ENCODE assay signal across 1 cellular context in genomic region chr6:52577022-52577777, GRCh38.
TF ChIP-seq lines count a peak whose summit lies in the region.

Gene TRAM2 (minus strand): TSS chr6:52577060. CDS start chr6:52576915, 145 bp downstream.

TF ChIP-seq in HepG2, 621 proteins besides CTCF, POLR2A, EP300 and RAD21 (continued from another document and continues in another):
- TF ChIP-seq RERE (CRISPR knock-in tag; IDR thresholded peaks at IDR 0.05; ENCODE audit: low read depth) (no peak; the same call in 1 of the 2 replicates), ZNF772 (CRISPR knock-in tag; IDR thresholded peaks at IDR 0.05) (peak; percentile 90; the same call in 1 of the 2 replicates), HDAC1 (CRISPR knock-in tag; IDR thresholded peaks at IDR 0.05) (peak; percentile 71), ZSCAN30 (CRISPR knock-in tag; IDR thresholded peaks at IDR 0.05) (no peak), ZNF644 (CRISPR knock-in tag; IDR thresholded peaks at IDR 0.05; ENCODE audit: low read depth) (no peak), ZNF883 (CRISPR knock-in tag; IDR thresholded peaks at IDR 0.05; ENCODE audit: not compliant biosample characterization) (peak; percentile 78), PATZ1 (CRISPR knock-in tag; IDR thresholded peaks at IDR 0.05) (peak; percentile 69), KLF13 (CRISPR knock-in tag; IDR thresholded peaks at IDR 0.05) (peak; percentile 64; the same call in 1 of the 2 replicates), ZNF850 (CRISPR knock-in tag; conservative IDR thresholded peaks at IDR 0.05) (peak; percentile 68; the same call in 1 of the 2 replicates), JUND (CRISPR knock-in tag; IDR thresholded peaks at IDR 0.05) (0 out of 2 replicates have a peak, but pooled peaks have one; percentile 22), HIC2 (CRISPR knock-in tag; IDR thresholded peaks at IDR 0.05; ENCODE audit: low read depth) (no peak), HDAC2 (CRISPR knock-in tag; IDR thresholded peaks at IDR 0.05) (no peak; the same call in none of the 2 replicates), IKZF4 (CRISPR knock-in tag; IDR thresholded peaks at IDR 0.05; ENCODE audit: borderline replicate concordance, low read depth, not compliant biosample characterization) (peak; percentile 51), HOXA5 (CRISPR knock-in tag; IDR thresholded peaks at IDR 0.05) (peak; percentile 66; the same call in 1 of the 2 replicates), ZBTB7A (CRISPR knock-in tag; IDR thresholded peaks at IDR 0.05) (peak; percentile 26), ATF4 (CRISPR knock-in tag; IDR thresholded peaks at IDR 0.05) (peak in 1 of 2 experiments; percentile 48; a peak in 1 of 4 replicates), MLLT10 (CRISPR knock-in tag; IDR thresholded peaks at IDR 0.05) (no peak), ZFP91 (CRISPR knock-in tag; IDR thresholded peaks at IDR 0.05; ENCODE audit: borderline replicate concordance) (peak; percentile 69; the same call in 1 of the 2 replicates), ZFP37 (CRISPR knock-in tag; IDR thresholded peaks at IDR 0.05; ENCODE audit: borderline replicate concordance) (no peak), FOXO1 (CRISPR knock-in tag; IDR thresholded peaks at IDR 0.05) (peak; percentile 76; the same call in 1 of the 2 replicates), NR1H2 (CRISPR knock-in tag; IDR thresholded peaks at IDR 0.05; ENCODE audit: borderline replicate concordance, low read depth) (peak; percentile 75; the same call in 1 of the 2 replicates), CHD2 (IDR thresholded peaks at IDR 0.05; ENCODE audit: low read depth, low read length) (no peak), ZNF768 (CRISPR knock-in tag; IDR thresholded peaks at IDR 0.05) (peak; percentile 77; the same call in 1 of the 2 replicates), RFXANK (CRISPR knock-in tag; IDR thresholded peaks at IDR 0.05) (peak; percentile 54; the same call in 1 of the 2 replicates), ARNTL (CRISPR knock-in tag; IDR thresholded peaks at IDR 0.05) (no peak), ZNF687 (CRISPR knock-in tag; IDR thresholded peaks at IDR 0.05) (peak; percentile 84), ZNF343 (CRISPR knock-in tag; IDR thresholded peaks at IDR 0.05) (0 out of 2 replicates have a peak, but pooled peaks have one; percentile 3), ZNF33A (CRISPR knock-in tag; IDR thresholded peaks at IDR 0.05; ENCODE audit: borderline replicate concordance) (no peak), ZSCAN29 (CRISPR knock-in tag; conservative IDR thresholded peaks at IDR 0.05) (no peak), ZBTB20 (CRISPR knock-in tag; IDR thresholded peaks at IDR 0.05; ENCODE audit: borderline replicate concordance, low read depth) (no peak), E2F1 (CRISPR knock-in tag; IDR thresholded peaks at IDR 0.05) (no peak), NR2F1 (CRISPR knock-in tag; IDR thresholded peaks at IDR 0.05) (peak in 1 of 2 experiments; percentile 23; a peak in 1 of 4 replicates)
- TF ChIP-seq, protein P1, sequence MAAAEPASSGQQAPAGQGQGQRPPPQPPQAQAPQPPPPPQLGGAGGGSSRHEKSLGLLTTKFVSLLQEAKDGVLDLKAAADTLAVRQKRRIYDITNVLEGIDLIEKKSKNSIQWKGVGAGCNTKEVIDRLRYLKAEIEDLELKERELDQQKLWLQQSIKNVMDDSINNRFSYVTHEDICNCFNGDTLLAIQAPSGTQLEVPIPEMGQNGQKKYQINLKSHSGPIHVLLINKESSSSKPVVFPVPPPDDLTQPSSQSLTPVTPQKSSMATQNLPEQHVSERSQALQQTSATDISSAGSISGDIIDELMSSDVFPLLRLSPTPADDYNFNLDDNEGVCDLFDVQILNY (CRISPR knock-in tag; conservative IDR thresholded peaks at IDR 0.05): 0 out of 2 replicates have a peak, but pooled peaks have one; percentile 49
- TF ChIP-seq, protein P2, sequence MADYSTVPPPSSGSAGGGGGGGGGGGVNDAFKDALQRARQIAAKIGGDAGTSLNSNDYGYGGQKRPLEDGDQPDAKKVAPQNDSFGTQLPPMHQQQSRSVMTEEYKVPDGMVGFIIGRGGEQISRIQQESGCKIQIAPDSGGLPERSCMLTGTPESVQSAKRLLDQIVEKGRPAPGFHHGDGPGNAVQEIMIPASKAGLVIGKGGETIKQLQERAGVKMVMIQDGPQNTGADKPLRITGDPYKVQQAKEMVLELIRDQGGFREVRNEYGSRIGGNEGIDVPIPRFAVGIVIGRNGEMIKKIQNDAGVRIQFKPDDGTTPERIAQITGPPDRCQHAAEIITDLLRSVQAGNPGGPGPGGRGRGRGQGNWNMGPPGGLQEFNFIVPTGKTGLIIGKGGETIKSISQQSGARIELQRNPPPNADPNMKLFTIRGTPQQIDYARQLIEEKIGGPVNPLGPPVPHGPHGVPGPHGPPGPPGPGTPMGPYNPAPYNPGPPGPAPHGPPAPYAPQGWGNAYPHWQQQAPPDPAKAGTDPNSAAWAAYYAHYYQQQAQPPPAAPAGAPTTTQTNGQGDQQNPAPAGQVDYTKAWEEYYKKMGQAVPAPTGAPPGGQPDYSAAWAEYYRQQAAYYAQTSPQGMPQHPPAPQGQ (CRISPR knock-in tag; IDR thresholded peaks at IDR 0.05; ENCODE audit: borderline replicate concordance): no peak
- TF ChIP-seq, protein P3, sequence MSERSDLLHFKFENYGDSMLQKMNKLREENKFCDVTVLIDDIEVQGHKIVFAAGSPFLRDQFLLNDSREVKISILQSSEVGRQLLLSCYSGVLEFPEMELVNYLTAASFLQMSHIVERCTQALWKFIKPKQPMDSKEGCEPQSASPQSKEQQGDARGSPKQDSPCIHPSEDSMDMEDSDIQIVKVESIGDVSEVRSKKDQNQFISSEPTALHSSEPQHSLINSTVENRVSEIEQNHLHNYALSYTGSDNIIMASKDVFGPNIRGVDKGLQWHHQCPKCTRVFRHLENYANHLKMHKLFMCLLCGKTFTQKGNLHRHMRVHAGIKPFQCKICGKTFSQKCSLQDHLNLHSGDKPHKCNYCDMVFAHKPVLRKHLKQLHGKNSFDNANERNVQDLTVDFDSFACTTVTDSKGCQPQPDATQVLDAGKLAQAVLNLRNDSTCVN (CRISPR knock-in tag; IDR thresholded peaks at IDR 0.05; ENCODE audit: borderline replicate concordance): no peak; the same call in 1 of the 2 replicates
